18 cellular contexts compared by ENCODE assay signal in the genomic region with DNA sequence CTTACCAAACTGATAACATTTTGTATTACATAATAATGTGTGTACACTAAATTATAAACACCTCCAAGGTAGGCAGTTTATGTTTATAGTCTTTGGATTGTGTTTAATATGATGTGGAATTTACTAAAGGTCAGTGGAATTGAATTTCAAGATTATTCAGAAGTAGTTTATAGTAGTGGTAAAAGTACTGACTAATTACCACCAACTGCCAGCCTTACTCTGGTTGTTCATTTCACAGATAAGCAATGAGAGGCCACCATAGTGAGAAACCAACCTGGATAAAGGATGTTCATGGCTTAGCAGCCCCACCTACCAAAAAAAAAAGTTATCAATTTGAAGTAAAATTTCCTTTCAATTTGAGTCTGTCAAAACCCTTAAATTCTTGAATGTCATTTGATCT.
"Had no signal": no experiment of that assay in that cellular context is flagged by ENCODE, and none has a peak within 500 bp of the region (broad histone marks: within the 10 kb centered on the region; RNA-seq: fewer than 3 reads in every experiment).

No MANE protein-coding gene starts in this region.

- H3K4me3 ChIP-seq: body of pancreas, cardiac muscle cell, lung, neural progenitor cell, spleen, upper lobe of left lung had no signal

- H3K27me3 ChIP-seq: body of pancreas, cardiac muscle cell, neural progenitor cell, spleen, upper lobe of left lung had no signal

- H3K4me3 Mint-ChIP-seq: activated B cell treated with CpG ODN at 0.5 μM for 24 hours; activated CD4-positive, alpha-beta T cell treated with anti-CD3 and anti-CD28 coated beads for 36 hours; activated naive CD4-positive, alpha-beta T cell treated with anti-CD3 and anti-CD28 coated beads, Interleukin-2, amount 10 ng/mL, durations not matched to agents 7 days and 5 days; dendritic cell treated with granulocyte-macrophage colony-stimulating factor and Interleukin-4, amounts not matched to agents 40 ng/mL and 50 ng/mL, for 4 days; naive thymus-derived CD4-positive, alpha-beta T cell; neural progenitor cell; T-helper 17 cell had no signal

- H3K9me3 ChIP-seq: body of pancreas, spleen, upper lobe of left lung had no signal

- H3K36me3 Mint-ChIP-seq: activated naive CD4-positive, alpha-beta T cell treated with anti-CD3 and anti-CD28 coated beads, Interleukin-2, amount 10 ng/mL, durations not matched to agents 7 days and 5 days; naive thymus-derived CD4-positive, alpha-beta T cell; neural progenitor cell had no signal

- ATAC-seq: activated CD4-positive, alpha-beta T cell treated with anti-CD3 and anti-CD28 coated beads for 36 hours; naive thymus-derived CD4-positive, alpha-beta T cell; T-helper 17 cell had no signal

- H3K36me3 ChIP-seq: cardiac muscle cell, neural progenitor cell, spleen, upper lobe of left lung had no signal

- H3K27ac Mint-ChIP-seq: activated B cell treated with CpG ODN at 0.5 μM for 24 hours; activated CD4-positive, alpha-beta T cell treated with anti-CD3 and anti-CD28 coated beads for 36 hours; activated naive CD4-positive, alpha-beta T cell treated with anti-CD3 and anti-CD28 coated beads, Interleukin-2, amount 10 ng/mL, durations not matched to agents 7 days and 5 days; dendritic cell treated with granulocyte-macrophage colony-stimulating factor and Interleukin-4, amounts not matched to agents 40 ng/mL and 50 ng/mL, for 4 days; neural progenitor cell; T-helper 17 cell had no signal

- H3K4me1 ChIP-seq: neural progenitor cell, spleen, upper lobe of left lung had no signal

- H3K27ac ChIP-seq: body of pancreas, neural progenitor cell, spleen, upper lobe of left lung had no signal

- H3K27me3 Mint-ChIP-seq: activated CD4-positive, alpha-beta T cell treated with anti-CD3 and anti-CD28 coated beads for 36 hours; activated naive CD4-positive, alpha-beta T cell treated with anti-CD3 and anti-CD28 coated beads, Interleukin-2, amount 10 ng/mL, durations not matched to agents 7 days and 5 days; dendritic cell treated with granulocyte-macrophage colony-stimulating factor and Interleukin-4, amounts not matched to agents 40 ng/mL and 50 ng/mL, for 4 days had no signal

- H3K9ac ChIP-seq: neural progenitor cell had no signal

- H3K4me1 Mint-ChIP-seq: activated B cell treated with CpG ODN at 0.5 μM for 24 hours; activated CD4-positive, alpha-beta T cell treated with anti-CD3 and anti-CD28 coated beads for 36 hours; activated naive CD4-positive, alpha-beta T cell treated with anti-CD3 and anti-CD28 coated beads, Interleukin-2, amount 10 ng/mL, durations not matched to agents 7 days and 5 days; naive thymus-derived CD4-positive, alpha-beta T cell; T-helper 17 cell had no signal

- H3K9me3 Mint-ChIP-seq: activated B cell treated with CpG ODN at 0.5 μM for 24 hours; activated naive CD4-positive, alpha-beta T cell treated with anti-CD3 and anti-CD28 coated beads, Interleukin-2, amount 10 ng/mL, durations not matched to agents 7 days and 5 days; dendritic cell treated with granulocyte-macrophage colony-stimulating factor and Interleukin-4, amounts not matched to agents 40 ng/mL and 50 ng/mL, for 4 days; naive thymus-derived CD4-positive, alpha-beta T cell; neural progenitor cell had no signal

- DNase-seq: activated B cell treated with CpG ODN at 0.5 μM for 24 hours; activated CD4-positive, alpha-beta T cell treated with anti-CD3 and anti-CD28 coated beads for 36 hours; activated CD4-positive, alpha-beta T cell treated with anti-CD3 and anti-CD28 coated beads, Interleukin-2, amount 50 U/mL, for 48 hours; activated naive CD4-positive, alpha-beta T cell treated with anti-CD3 and anti-CD28 coated beads, Interleukin-2, amount 10 ng/mL, durations not matched to agents 7 days and 5 days; activated T-cell treated with anti-CD3 and anti-CD28 coated beads, Interleukin-2, amount 50 U/mL, for 48 hours; effector CD8-positive, alpha-beta T cell; erythroblast; retina; spleen; stimulated activated CD4-positive, alpha-beta T cell treated with anti-CD3 and anti-CD28 coated beads, Interleukin-4, amount 100 ng/mL, for 1 hour; T-helper 17 cell; upper lobe of left lung had no signal

- H3K4me2 ChIP-seq: neural progenitor cell had no signal
